1 cellular context compared by ENCODE assay signal in genomic region chr6:28399370-28400121, GRCh38.
A peak's percentile ranks its signal among the peaks of the same experiment; 100 is the strongest.
TF ChIP-seq lines count a peak whose summit lies in the region.

TSS of gene ZSCAN12 (minus strand) at chr6:28399747. CDS start at chr6:28398405, 1,342 bp downstream.

TF ChIP-seq in A549, 52 proteins besides CTCF, POLR2A, EP300 and RAD21 (continued from another document):
- TF ChIP-seq, protein P1, sequence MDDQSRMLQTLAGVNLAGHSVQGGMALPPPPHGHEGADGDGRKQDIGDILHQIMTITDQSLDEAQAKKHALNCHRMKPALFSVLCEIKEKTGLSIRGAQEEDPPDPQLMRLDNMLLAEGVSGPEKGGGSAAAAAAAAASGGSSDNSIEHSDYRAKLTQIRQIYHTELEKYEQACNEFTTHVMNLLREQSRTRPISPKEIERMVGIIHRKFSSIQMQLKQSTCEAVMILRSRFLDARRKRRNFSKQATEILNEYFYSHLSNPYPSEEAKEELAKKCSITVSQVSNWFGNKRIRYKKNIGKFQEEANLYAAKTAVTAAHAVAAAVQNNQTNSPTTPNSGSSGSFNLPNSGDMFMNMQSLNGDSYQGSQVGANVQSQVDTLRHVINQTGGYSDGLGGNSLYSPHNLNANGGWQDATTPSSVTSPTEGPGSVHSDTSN (IDR thresholded peaks at IDR 0.05): no peak
- TF ChIP-seq NPAS2 (CRISPR knock-in tag; IDR thresholded peaks at IDR 0.05; ENCODE audit: borderline replicate concordance) (no peak), MAZ (IDR thresholded peaks at IDR 0.05; ENCODE audit: borderline replicate concordance, low read depth, low read length) (no peak), TFCP2L1 (CRISPR knock-in tag; IDR thresholded peaks at IDR 0.05) (no peak), PHF8 (IDR thresholded peaks at IDR 0.05; ENCODE audit: borderline replicate concordance, low read depth) (peak; percentile 35; the same call in 1 of the 2 replicates), ATOH8 (CRISPR knock-in tag; IDR thresholded peaks at IDR 0.05; ENCODE audit: low read depth) (no peak), CHD2 (IDR thresholded peaks at IDR 0.05; ENCODE audit: low read length, partially characterized antibody) (no peak), HMGXB4 (CRISPR knock-in tag; IDR thresholded peaks at IDR 0.05; ENCODE audit: borderline replicate concordance) (peak; percentile 88), ZC3H11A (IDR thresholded peaks at IDR 0.05) (no peak), ZFP36 (IDR thresholded peaks at IDR 0.05; ENCODE audit: borderline replicate concordance, partially characterized antibody) (no peak), EHF (CRISPR knock-in tag; IDR thresholded peaks at IDR 0.05) (no peak), KDM1A (IDR thresholded peaks at IDR 0.05; ENCODE audit: low read depth) (no peak), RARB (CRISPR knock-in tag; IDR thresholded peaks at IDR 0.05) (no peak), FOXS1 (CRISPR knock-in tag; IDR thresholded peaks at IDR 0.05) (no peak), ESRRA (IDR thresholded peaks at IDR 0.05; ENCODE audit: borderline replicate concordance, low read length) (no peak), HOXB13 (CRISPR knock-in tag; IDR thresholded peaks at IDR 0.05; ENCODE audit: low read depth) (no peak), CBX2 (IDR thresholded peaks at IDR 0.05; ENCODE audit: borderline replicate concordance, low read depth) (no peak), HOXA7 (CRISPR knock-in tag; IDR thresholded peaks at IDR 0.05) (no peak), KDM5A (IDR thresholded peaks at IDR 0.05) (no peak), NFE2L2 (conservative IDR thresholded peaks at IDR 0.05; ENCODE audit: low read length) (no peak), HDAC2 (IDR thresholded peaks at IDR 0.05) (no peak), JUN (IDR thresholded peaks at IDR 0.05) (peak; percentile 60 to 83; a peak in 4 of 5 replicates), CHD4 (IDR thresholded peaks at IDR 0.05; ENCODE audit: borderline replicate concordance) (no peak), POLR2AphosphoS2 (conservative IDR thresholded peaks at IDR 0.05; ENCODE audit: low read length) (no peak), SREBF2 (IDR thresholded peaks at IDR 0.05) (no peak), ZNF302 (CRISPR knock-in tag; IDR thresholded peaks at IDR 0.05) (no peak), MYC (IDR thresholded peaks at IDR 0.05; ENCODE audit: borderline replicate concordance, low read length) (no peak), CEBPB (IDR thresholded peaks at IDR 0.05) (no peak), GATA3 (IDR thresholded peaks at IDR 0.05; ENCODE audit: borderline replicate concordance) (0 out of 2 replicates have a peak, but pooled peaks have one; percentile 24), CBX8 (IDR thresholded peaks at IDR 0.05) (no peak), HEYL (CRISPR knock-in tag; IDR thresholded peaks at IDR 0.05) (no peak), FOSL2 (IDR thresholded peaks at IDR 0.05) (no peak), FOSL2 (CRISPR knock-in tag; IDR thresholded peaks at IDR 0.05) (no peak), ZSCAN20 (CRISPR knock-in tag; IDR thresholded peaks at IDR 0.05) (no peak), HOXB5 (CRISPR knock-in tag; IDR thresholded peaks at IDR 0.05) (0 out of 2 replicates have a peak, but pooled peaks have one; percentile 42), ELK1 (IDR thresholded peaks at IDR 0.05; ENCODE audit: low read depth, low read length) (no peak)
- TF ChIP-seq, protein P2, sequence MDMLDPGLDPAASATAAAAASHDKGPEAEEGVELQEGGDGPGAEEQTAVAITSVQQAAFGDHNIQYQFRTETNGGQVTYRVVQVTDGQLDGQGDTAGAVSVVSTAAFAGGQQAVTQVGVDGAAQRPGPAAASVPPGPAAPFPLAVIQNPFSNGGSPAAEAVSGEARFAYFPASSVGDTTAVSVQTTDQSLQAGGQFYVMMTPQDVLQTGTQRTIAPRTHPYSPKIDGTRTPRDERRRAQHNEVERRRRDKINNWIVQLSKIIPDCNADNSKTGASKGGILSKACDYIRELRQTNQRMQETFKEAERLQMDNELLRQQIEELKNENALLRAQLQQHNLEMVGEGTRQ (IDR thresholded peaks at IDR 0.05): no peak
- TF ChIP-seq, protein P3, sequence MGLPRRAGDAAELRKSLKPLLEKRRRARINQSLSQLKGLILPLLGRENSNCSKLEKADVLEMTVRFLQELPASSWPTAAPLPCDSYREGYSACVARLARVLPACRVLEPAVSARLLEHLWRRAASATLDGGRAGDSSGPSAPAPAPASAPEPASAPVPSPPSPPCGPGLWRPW (IDR thresholded peaks at IDR 0.05): no peak
TF ChIP-seq in A549: peak in this region for 8.
